ENCODE assay signal across 14 cellular contexts in the genomic region with DNA sequence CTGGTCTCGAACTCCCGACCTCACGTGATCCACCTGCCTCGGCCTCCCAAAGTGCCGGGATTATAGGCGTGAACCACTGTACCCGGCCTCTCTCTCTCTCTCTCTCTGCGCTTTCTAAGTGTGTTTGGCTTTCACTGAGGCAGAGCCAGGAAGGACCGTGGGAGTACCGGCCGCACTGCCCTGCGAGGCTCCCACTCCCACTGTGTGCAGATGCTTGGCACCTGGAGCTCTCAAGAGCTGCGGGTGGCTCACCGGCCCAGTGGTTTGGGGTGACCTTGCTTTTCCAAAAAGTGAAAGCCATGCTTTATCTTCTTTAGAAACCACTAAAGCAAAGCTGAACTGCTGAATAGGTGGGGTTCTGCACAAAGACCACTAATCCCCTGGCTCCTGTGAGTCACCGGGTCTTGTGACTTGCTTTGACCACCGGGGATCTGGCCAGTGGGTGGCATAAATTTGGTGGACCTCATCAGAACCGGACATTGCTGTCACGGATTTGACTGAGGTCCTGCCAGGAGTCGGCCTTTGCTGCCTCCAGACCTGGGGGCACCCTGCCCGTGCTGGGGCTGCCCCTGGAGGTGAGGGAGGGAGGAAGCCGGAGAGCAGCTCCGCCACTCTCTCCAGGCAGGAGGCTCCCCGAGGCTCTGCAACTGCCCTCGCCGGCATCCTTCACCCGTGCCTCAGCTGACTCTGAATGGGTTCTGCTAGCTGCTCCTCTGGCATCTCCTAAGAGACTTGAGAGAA.
DNase-seq lines count a peak whose midpoint lies in the region; ATAC-seq, FAIRE-seq and TF ChIP-seq lines count a peak whose summit lies in the region.
"Had no signal": no experiment of that assay in that cellular context is flagged by ENCODE, and none has a peak within 500 bp of the region (broad histone marks: within the 10 kb centered on the region; RNA-seq: fewer than 3 reads in every experiment).

No MANE protein-coding gene starts in this region.

- no peaks in the 10 kb centered on the region for H3K9me3 Mint-ChIP-seq in activated T-helper 17 cell treated with anti-CD3 and anti-CD28 coated beads, Interleukin-2, amount 50 U/mL, for 72 hours

- ATAC-seq in GM19324 (IDR thresholded peaks at IDR 0.05; ENCODE audit: low FRiP score, unreplicated experiment) (no peak), HG03378 (IDR thresholded peaks at IDR 0.05; ENCODE audit: unreplicated experiment) (no peak)
- no peak for ATAC-seq in activated T-helper 17 cell treated with anti-CD3 and anti-CD28 coated beads, Interleukin-2, amount 50 U/mL, for 72 hours (replicated peaks)

- H3K27ac Mint-ChIP-seq in activated T-helper 17 cell treated with anti-CD3 and anti-CD28 coated beads, Interleukin-2, amount 50 U/mL, for 72 hours: no peak overlapping the region
- H3K27ac Mint-ChIP-seq: B cell had no signal

- H3K36me3 Mint-ChIP-seq in activated T-helper 17 cell treated with anti-CD3 and anti-CD28 coated beads, Interleukin-2, amount 50 U/mL, for 72 hours (ENCODE audit: low read depth): no peaks in the 10 kb centered on the region

- no peak overlapping the region for H2AFZ ChIP-seq in MM.1S (ENCODE audit: low read length)

- peak overlapping the region in 1 of 11 experiments; percentile 4; a peak in 1 of 22 replicates for H3K9ac ChIP-seq in BLaER1 treated with 17β-estradiol and CSF1 and Interleukin-3, amounts not matched to agents 10 nM and 100 nM
- H3K9ac ChIP-seq in kidney (ENCODE audit: low read length in 2 of 2) (no peak overlapping the region), MM.1S (ENCODE audit: low read length) (no peak overlapping the region)

- peak; percentile 82 to 92 for DNase-seq in SJSA1 (ENCODE audit: low read depth in 1 of 2, low spot score in 2 of 2)
- DNase-seq in kidney: no peak
- DNase-seq in sigmoid colon: peak; percentile 68
- no peak for DNase-seq in MM.1S
- DNase-seq: GF-D8; NCI-H226; RPMI8226; stimulated activated CD4-positive, alpha-beta T cell treated with anti-CD3 and anti-CD28 coated beads, Interleukin-12 subunit alpha, Interleukin-12 subunit beta, amount 100 ng/mL, for 4 hours had no signal

- H3K4me1 Mint-ChIP-seq in activated T-helper 17 cell treated with anti-CD3 and anti-CD28 coated beads, Interleukin-2, amount 50 U/mL, for 72 hours: no peaks in the 10 kb centered on the region
- H3K4me1 Mint-ChIP-seq: B cell had no signal

- no peaks in the 10 kb centered on the region for H3K79me2 ChIP-seq in MM.1S (ENCODE audit: low read length)

- intact Hi-C loops in kidney (cut with DNase I): no loop called here
- intact Hi-C loops in sigmoid colon (cut with DNase I): no loop called here

- H3K4me2 ChIP-seq in BLaER1 treated with 17β-estradiol and CSF1 and Interleukin-3, amounts not matched to agents 10 nM and 100 nM: peak overlapping the region in 8 of 11 experiments; percentile 72 to 94 (median 87); a peak in 13 of 22 replicates
- no peak overlapping the region for H3K4me2 ChIP-seq in MM.1S (ENCODE audit: low read depth, low read length)

- H4K20me1 ChIP-seq in BLaER1 treated with 17β-estradiol and CSF1 and Interleukin-3, amounts not matched to agents 10 nM and 100 nM: peaks cover 0 to 47% (median 10%) of the 10 kb centered on the region in 11 experiments; a peak in 10 of 22 replicates
- no peaks in the 10 kb centered on the region for H4K20me1 ChIP-seq in MM.1S (ENCODE audit: insufficient read depth, low read length)

- H3K9me3 ChIP-seq in BLaER1 treated with 17β-estradiol and CSF1 and Interleukin-3, amounts not matched to agents 10 nM and 100 nM (replicated peaks in 1 of 11): no peaks in the 10 kb centered on the region
- H3K9me3 ChIP-seq in SJSA1 (replicated peaks) (no peaks in the 10 kb centered on the region), kidney (ENCODE audit: control insufficient read depth in 1 of 2, low read length in 2 of 2) (no peaks in the 10 kb centered on the region), sigmoid colon (no peaks in the 10 kb centered on the region), MM.1S (replicated peaks; ENCODE audit: insufficient read depth, low read length) (no peaks in the 10 kb centered on the region)

- H3K4me3 ChIP-seq in BLaER1 treated with 17β-estradiol and CSF1 and Interleukin-3, amounts not matched to agents 10 nM and 100 nM: no peak overlapping the region
- H3K4me3 ChIP-seq in SJSA1 (no peak overlapping the region), kidney (ENCODE audit: low read length in 2 of 2) (no peak overlapping the region), sigmoid colon (no peak overlapping the region), MM.1S (ENCODE audit: low read length) (no peak overlapping the region)

- TF ChIP-seq EP300 in sigmoid colon (IDR thresholded peaks at IDR 0.05): no peak

- 84 to 85% methylated on average over 26 of the region's 26 CpGs for WGBS in sigmoid colon, 2 donors

- H3K27me3 ChIP-seq in BLaER1 treated with 17β-estradiol and CSF1 and Interleukin-3, amounts not matched to agents 10 nM and 100 nM: no peaks in the 10 kb centered on the region; a peak in 1 of 22 replicates
- H3K27me3 ChIP-seq in SJSA1 (replicated peaks) (no peaks in the 10 kb centered on the region), sigmoid colon (no peaks in the 10 kb centered on the region), MM.1S (replicated peaks; ENCODE audit: insufficient read depth, low read length) (no peaks in the 10 kb centered on the region)

- peaks cover 0 to 23% (median 17%) of the 10 kb centered on the region in 11 experiments; a peak in 16 of 22 replicates for H3K36me3 ChIP-seq in BLaER1 treated with 17β-estradiol and CSF1 and Interleukin-3, amounts not matched to agents 10 nM and 100 nM
- peaks cover 52% of the 10 kb centered on the region for H3K36me3 ChIP-seq in SJSA1
- H3K36me3 ChIP-seq in kidney (ENCODE audit: control insufficient read depth in 1 of 2, insufficient read depth in 2 of 2, low read length in 2 of 2): peaks cover 13 to 24% of the 10 kb centered on the region in 2 donors
- H3K36me3 ChIP-seq in sigmoid colon: peaks cover 0 to 43% (median 19%) of the 10 kb centered on the region in 4 donors
- no peaks in the 10 kb centered on the region for H3K36me3 ChIP-seq in MM.1S (replicated peaks; ENCODE audit: insufficient read depth, low read length)

- peaks cover 25 to 70% (median 60%) of the 10 kb centered on the region in 10 experiments for H3K4me1 ChIP-seq in BLaER1 treated with 17β-estradiol and CSF1 and Interleukin-3, amounts not matched to agents 10 nM and 100 nM
- peaks cover 66% of the 10 kb centered on the region for H3K4me1 ChIP-seq in SJSA1 (replicated peaks)
- H3K4me1 ChIP-seq in kidney (ENCODE audit: control insufficient read depth in 1 of 2, insufficient read depth in 1 of 2, low read depth in 1 of 2, low read length in 2 of 2): peaks cover 35 to 43% of the 10 kb centered on the region in 2 donors
- H3K4me1 ChIP-seq in sigmoid colon: peaks cover 0 to 100% (median 87%) of the 10 kb centered on the region in 4 donors
- no peaks in the 10 kb centered on the region for H3K4me1 ChIP-seq in MM.1S (ENCODE audit: low read length)

- H3K9me2 ChIP-seq in MM.1S (replicated peaks; ENCODE audit: insufficient read depth, low read length): no peaks in the 10 kb centered on the region

- no peak for TF ChIP-seq POLR2A in sigmoid colon (IDR thresholded peaks at IDR 0.05)

- TF ChIP-seq CTCF in kidney (IDR thresholded peaks at IDR 0.05; ENCODE audit: borderline replicate concordance, extremely low read depth, insufficient read depth) (no peak), sigmoid colon (IDR thresholded peaks at IDR 0.05) (no peak), MM.1S (IDR thresholded peaks at IDR 0.05; ENCODE audit: low read length) (no peak)

- H3K27ac ChIP-seq in BLaER1 treated with 17β-estradiol and CSF1 and Interleukin-3, amounts not matched to agents 10 nM and 100 nM: no peak overlapping the region
- H3K27ac ChIP-seq in SJSA1 (peak overlapping the region; percentile 71), kidney (ENCODE audit: low read depth in 2 of 2, low read length in 2 of 2) (peak overlapping the region; percentile 20 to 48), sigmoid colon (peak overlapping the region; percentile 77 to 99 (median 86)), MM.1S (ENCODE audit: low read length) (no peak overlapping the region)

- no peaks in the 10 kb centered on the region for H3K27me3 Mint-ChIP-seq in activated T-helper 17 cell treated with anti-CD3 and anti-CD28 coated beads, Interleukin-2, amount 50 U/mL, for 72 hours
- H3K27me3 Mint-ChIP-seq: B cell had no signal

- no peak overlapping the region for H3K4me3 Mint-ChIP-seq in activated T-helper 17 cell treated with anti-CD3 and anti-CD28 coated beads, Interleukin-2, amount 50 U/mL, for 72 hours
- H3K4me3 Mint-ChIP-seq: B cell had no signal

- no peak for FAIRE-seq in kidney (lab: Jason Lieb, UNC)
- FAIRE-seq: TTC549 had no signal

- H3F3A ChIP-seq in MM.1S (ENCODE audit: insufficient read depth, low read length): no peaks in the 10 kb centered on the region

Comparison
In these comparisons a context has a peak if more than half of its experiments do, and no peak if none do; other contexts are left out.
1. H3K27ac ChIP-seq: peak in SJSA1 (single experiment), kidney (2 of 2) and sigmoid colon (4 of 4); none in BLaER1 treated with 17β-estradiol and CSF1 and Interleukin-3, amounts not matched to agents 10 nM and 100 nM (0 of 11) and MM.1S (single experiment).
2. DNase-seq: peak in SJSA1 (2 of 2) and sigmoid colon (single experiment); none in kidney (single experiment) and MM.1S (single experiment).